ENCODE assay signal across 19 cellular contexts in the genomic region with DNA sequence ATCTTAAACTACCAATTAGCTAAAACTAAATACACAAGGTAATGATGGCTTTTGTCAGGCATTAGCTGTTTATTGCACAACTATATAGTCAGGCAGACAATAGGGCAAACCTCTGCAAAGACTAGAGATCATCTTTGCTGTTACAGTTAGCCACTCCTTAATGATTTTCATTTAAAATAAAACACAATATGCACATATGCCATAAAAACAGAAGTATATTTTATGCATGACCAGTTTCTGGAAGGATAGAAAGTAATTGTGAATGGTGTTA.
A peak's percentile ranks its signal among the peaks of the same experiment; 100 is the strongest.
DNase-seq lines count a peak whose midpoint lies in the region; ATAC-seq, FAIRE-seq and TF ChIP-seq lines count a peak whose summit lies in the region.
"Had no signal": no experiment of that assay in that cellular context is flagged by ENCODE, and none has a peak within 500 bp of the region (broad histone marks: within the 10 kb centered on the region; RNA-seq: fewer than 3 reads in every experiment).

No MANE protein-coding gene starts in this region.

- no peak overlapping the region for H2BK120ac ChIP-seq in H1 (replicated peaks; ENCODE audit: low read depth, low read length)

- H4K91ac ChIP-seq in H1 (replicated peaks; ENCODE audit: insufficient read length, low read length): no peak overlapping the region

- no peak overlapping the region for H2BK20ac ChIP-seq in H1 (ENCODE audit: low read length)

- no peak overlapping the region for H2BK5ac ChIP-seq in H1 (ENCODE audit: low read depth, low read length)

- H2AFZ ChIP-seq in SK-N-SH (ENCODE audit: low read depth) (no peak overlapping the region), H1 (ENCODE audit: low read length) (no peak overlapping the region), smooth muscle cell (ENCODE audit: low read depth) (peak overlapping the region; percentile 1)

- H4K5ac ChIP-seq in H1 (ENCODE audit: insufficient read length, low read depth, low read length): no peak overlapping the region

- no peak overlapping the region for H2BK12ac ChIP-seq in H1 (ENCODE audit: low read depth, low read length)

- no peak for TF ChIP-seq EP300 in SK-N-SH (IDR thresholded peaks at IDR 0.05; ENCODE audit: borderline replicate concordance in 1 of 2, low read depth in 1 of 2, low read length in 1 of 2)
- TF ChIP-seq EP300 in H1 (IDR thresholded peaks at IDR 0.05; ENCODE audit: borderline replicate concordance in 1 of 2, low read depth in 2 of 2, low read length in 2 of 2): no peak

- H3K23ac ChIP-seq in H1 (ENCODE audit: insufficient read length): no peak overlapping the region

- no peak for FAIRE-seq in H1 (lab: Jason Lieb, UNC)
- FAIRE-seq: GM12891 had no signal

- H3K27me3 ChIP-seq in SK-N-SH (ENCODE audit: insufficient read depth) (no peaks in the 10 kb centered on the region), H1 (replicated peaks in 1 of 4; ENCODE audit: control insufficient read depth in 3 of 4, extremely low read depth in 1 of 4, insufficient read depth in 3 of 4, low read length in 3 of 4) (no peaks in the 10 kb centered on the region), smooth muscle cell (ENCODE audit: low read depth) (no peaks in the 10 kb centered on the region)
- H3K27me3 ChIP-seq: BLaER1 treated with 17β-estradiol and CSF1 and Interleukin-3, amounts not matched to agents 10 nM and 100 nM; sigmoid colon had no signal

- H3K27ac ChIP-seq in SK-N-SH (ENCODE audit: low read depth in 2 of 2, low read length in 1 of 2) (peak overlapping the region in 1 of 2 experiments; percentile 87; a peak in 2 of 4 replicates), H1 (ENCODE audit: low read depth, low read length) (no peak overlapping the region), smooth muscle cell (ENCODE audit: low read depth) (no peak overlapping the region)
- H3K27ac ChIP-seq: BLaER1 treated with 17β-estradiol and CSF1 and Interleukin-3, amounts not matched to agents 10 nM and 100 nM; sigmoid colon; thoracic aorta had no signal

- no peak overlapping the region for H2BK15ac ChIP-seq in H1 (ENCODE audit: low read length)

- H3K9me3 ChIP-seq in SK-N-SH (no peaks in the 10 kb centered on the region), H1 (ENCODE audit: insufficient read depth in 2 of 2, low read depth in 1 of 2, low read length in 1 of 2) (no peaks in the 10 kb centered on the region), smooth muscle cell (replicated peaks; ENCODE audit: low read depth) (no peaks in the 10 kb centered on the region)
- H3K9me3 ChIP-seq: BLaER1 treated with 17β-estradiol and CSF1 and Interleukin-3, amounts not matched to agents 10 nM and 100 nM; HAP-1; sigmoid colon; thoracic aorta had no signal

- POLR2A ChIA-PET in SK-N-SH (lab: Yijun Ruan, JAX): no interaction called here
- POLR2A ChIA-PET in H1 (lab: Charles Lee; ENCODE audit: partially characterized antibody): interaction anchor here (0.8 kb wide), 1 partner anchor 14 kb away, joined by 3 read pairs; no protein-coding TSS in a partner anchor

- H3K9me2 ChIP-seq in SK-N-SH: no peaks in the 10 kb centered on the region

- no peak overlapping the region for H3K4me3 ChIP-seq in SK-N-SH (ENCODE audit: low read depth in 2 of 2, low read length in 1 of 2)
- no peak overlapping the region for H3K4me3 ChIP-seq in H1 (ENCODE audit: extremely low read depth in 1 of 4, insufficient read depth in 2 of 4, low read depth in 3 of 4, low read length in 4 of 4)
- no peak overlapping the region for H3K4me3 ChIP-seq in smooth muscle cell
- H3K4me3 ChIP-seq: BLaER1 treated with 17β-estradiol and CSF1 and Interleukin-3, amounts not matched to agents 10 nM and 100 nM; HAP-1; sigmoid colon; thoracic aorta had no signal

- H3K56ac ChIP-seq in H1 (replicated peaks; ENCODE audit: insufficient read length, low read depth, low read length): no peak overlapping the region

- H4K20me1 ChIP-seq in SK-N-SH (ENCODE audit: insufficient read depth) (no peaks in the 10 kb centered on the region), H1 (replicated peaks in 1 of 2; ENCODE audit: control insufficient read depth in 1 of 2, insufficient read depth in 2 of 2, low read length in 2 of 2) (no peaks in the 10 kb centered on the region), smooth muscle cell (ENCODE audit: low read depth) (no peaks in the 10 kb centered on the region)
- H4K20me1 ChIP-seq: BLaER1 treated with 17β-estradiol and CSF1 and Interleukin-3, amounts not matched to agents 10 nM and 100 nM had no signal

- TF ChIP-seq RAD21 in SK-N-SH (IDR thresholded peaks at IDR 0.05; ENCODE audit: low read length): no peak
- no peak for TF ChIP-seq RAD21 in H1 (IDR thresholded peaks at IDR 0.05 in 1 of 2, conservative IDR thresholded peaks at IDR 0.05 in 1 of 2; ENCODE audit: low read depth in 2 of 2, low read length in 2 of 2)

- peaks cover 0 to 15% of the 10 kb centered on the region in 2 experiments; a peak in 1 of 4 replicates for H3K4me1 ChIP-seq in SK-N-SH (ENCODE audit: control insufficient read depth in 1 of 2, insufficient read depth in 2 of 2, low read depth in 1 of 2, low read length in 1 of 2)
- H3K4me1 ChIP-seq in H1 (replicated peaks in 1 of 4; ENCODE audit: control insufficient read depth in 3 of 4, insufficient read depth in 4 of 4, low read length in 3 of 4): peaks cover 0 to 3% (median 0%) of the 10 kb centered on the region in 4 experiments; a peak in 2 of 7 replicates
- peaks cover 13% of the 10 kb centered on the region for H3K4me1 ChIP-seq in smooth muscle cell (ENCODE audit: low read depth)

- H3K4me2 ChIP-seq in SK-N-SH: no peak overlapping the region
- H3K4me2 ChIP-seq in H1 (ENCODE audit: insufficient read depth in 1 of 2, low read depth in 2 of 2, low read length in 2 of 2): no peak overlapping the region
- peak overlapping the region; percentile 5 for H3K4me2 ChIP-seq in smooth muscle cell

- no peak for TF ChIP-seq POLR2A in H1 (IDR thresholded peaks at IDR 0.05; ENCODE audit: control extremely low read depth in 1 of 2, low read depth in 2 of 2, low read length in 2 of 2)

- H3K79me1 ChIP-seq in H1 (ENCODE audit: low read depth, low read length): no peaks in the 10 kb centered on the region

- no peaks in the 10 kb centered on the region for H3K79me2 ChIP-seq in SK-N-SH (ENCODE audit: insufficient read depth)
- H3K79me2 ChIP-seq in H1 (ENCODE audit: control insufficient read depth in 1 of 2, insufficient read depth in 2 of 2, low read length in 2 of 2): no peaks in the 10 kb centered on the region
- no peaks in the 10 kb centered on the region for H3K79me2 ChIP-seq in smooth muscle cell (ENCODE audit: low read depth)

- H3K14ac ChIP-seq in H1 (ENCODE audit: insufficient read length): no peak overlapping the region

- H3K18ac ChIP-seq in H1 (ENCODE audit: extremely low read depth, low read length): no peak overlapping the region

- H3K36me3 ChIP-seq in SK-N-SH (replicated peaks in 1 of 2; ENCODE audit: control insufficient read depth in 1 of 2, insufficient read depth in 2 of 2, low read length in 1 of 2): peaks cover 2% of the 10 kb centered on the region in 2 experiments
- H3K36me3 ChIP-seq in H1 (ENCODE audit: control insufficient read depth in 2 of 4, insufficient read depth in 4 of 4, low read length in 3 of 4): peaks cover 0 to 3% (median 0%) of the 10 kb centered on the region in 4 experiments; a peak in 1 of 8 replicates
- H3K36me3 ChIP-seq in smooth muscle cell (ENCODE audit: low read depth): no peaks in the 10 kb centered on the region
- H3K36me3 ChIP-seq: BLaER1 treated with 17β-estradiol and CSF1 and Interleukin-3, amounts not matched to agents 10 nM and 100 nM; HAP-1; sigmoid colon; thoracic aorta had no signal

- H3F3A ChIP-seq in SK-N-SH (replicated peaks; ENCODE audit: insufficient read depth) (peaks cover 11% of the 10 kb centered on the region), smooth muscle cell (ENCODE audit: low read depth) (no peaks in the 10 kb centered on the region)

- no peak overlapping the region for H2AK5ac ChIP-seq in H1 (ENCODE audit: low read depth, low read length)

- H4K8ac ChIP-seq in H1 (ENCODE audit: extremely low read depth, insufficient read depth, low read length): no peak overlapping the region

- TF ChIP-seq CTCF in SK-N-SH (IDR thresholded peaks at IDR 0.05) (no peak), H1 (IDR thresholded peaks at IDR 0.05; ENCODE audit: control extremely low read depth in 1 of 3, insufficient read depth in 1 of 3, low read depth in 1 of 3, low read length in 3 of 3) (no peak), smooth muscle cell (IDR thresholded peaks at IDR 0.05; ENCODE audit: borderline replicate concordance, insufficient read depth, poor library complexity, severe bottlenecking) (no peak)

- CTCF ChIA-PET in SK-N-SH (lab: Yijun Ruan, JAX): interaction anchor here (0.8 to 1.9 kb wide), 3 partner anchors 70 to 132 kb away, joined by 3 to 12 read pairs (median 3); no protein-coding TSS in a partner anchor
- CTCF ChIA-PET in H1 (lab: Charles Lee; ENCODE audit: partially characterized antibody): interaction anchor here (1.0 to 1.2 kb wide), 2 partner anchors 132 to 206 kb away, joined by 3 to 4 read pairs; no protein-coding TSS in a partner anchor

- no peak; the same call in 2 of the 3 replicates for ATAC-seq in SK-N-SH treated with all-trans-retinoic acid at 6 μM for 48 hours

- DNase-seq in SK-N-SH (peak; percentile 36), NCI-H1930 (lab: John Stamatoyannopoulos, UW) (peak; percentile 18 to 25), H1 (ENCODE audit: low read depth in 1 of 2, low spot score in 2 of 2) (no peak), smooth muscle cell (lab: John Stamatoyannopoulos, UW; ENCODE audit: unreplicated experiment) (no peak), AG20443 (ENCODE audit: low spot score) (no peak), NCI-H2227 treated with DMSO at 0.1 percent for 48 hours (lab: John Stamatoyannopoulos, UW) (no peak), C1 segment of cervical spinal cord (lab: John Stamatoyannopoulos, UW) (no peak)
- DNase-seq: activated CD8-positive, alpha-beta T cell treated with anti-CD3 and anti-CD28 coated beads for 36 hours; activated gamma-delta T cell treated with Interleukin-2 at 50 U/mL for 16 hours; DMS153; kidney; NCI-H146; NCI-H446; sigmoid colon had no signal

- H3K23me2 ChIP-seq in H1 (ENCODE audit: low read depth, low read length): no peaks in the 10 kb centered on the region

- H3K9ac ChIP-seq in SK-N-SH (no peak overlapping the region), H1 (replicated peaks in 1 of 4; ENCODE audit: extremely low read depth in 1 of 4, low read depth in 3 of 4, low read length in 3 of 4) (no peak overlapping the region), smooth muscle cell (ENCODE audit: low read depth) (no peak overlapping the region)
- H3K9ac ChIP-seq: BLaER1 treated with 17β-estradiol and CSF1 and Interleukin-3, amounts not matched to agents 10 nM and 100 nM had no signal

- H3K4ac ChIP-seq in H1 (replicated peaks; ENCODE audit: insufficient read length, low read depth, low read length): no peak overlapping the region

TF ChIP-seq in SK-N-SH, 30 proteins besides CTCF, POLR2A, EP300 and RAD21 (continues in another document):
- TF ChIP-seq GABPA (IDR thresholded peaks at IDR 0.05; ENCODE audit: low read depth): no peak

TF ChIP-seq in SK-N-SH treated with all-trans-retinoic acid at 6 μM for 48 hours, 23 proteins besides CTCF, POLR2A, EP300 and RAD21 (continues in another document):
- TF ChIP-seq ZNF565 (CRISPR knock-in tag; conservative IDR thresholded peaks at IDR 0.05; ENCODE audit: low read depth) (no peak), RARB (CRISPR knock-in tag; IDR thresholded peaks at IDR 0.05) (no peak)

TF ChIP-seq in H1, 55 proteins besides CTCF, POLR2A, EP300 and RAD21 (continues in another document):
- 0 out of 2 replicates have a peak, but pooled peaks have one; percentile 25 for TF ChIP-seq CEBPB (IDR thresholded peaks at IDR 0.05; ENCODE audit: low read depth, low read length)

Comparison
In these comparisons a context has a peak if more than half of its experiments do, and no peak if none do; other contexts are left out.
1. DNase-seq: peak in SK-N-SH (single experiment) and NCI-H1930 (2 of 2); none in H1 (0 of 2), smooth muscle cell (single experiment), AG20443 (single experiment), NCI-H2227 treated with DMSO at 0.1 percent for 48 hours (single experiment) and C1 segment of cervical spinal cord (0 of 14).